ENCODE assay signal across 8 cellular contexts in the genomic region with DNA sequence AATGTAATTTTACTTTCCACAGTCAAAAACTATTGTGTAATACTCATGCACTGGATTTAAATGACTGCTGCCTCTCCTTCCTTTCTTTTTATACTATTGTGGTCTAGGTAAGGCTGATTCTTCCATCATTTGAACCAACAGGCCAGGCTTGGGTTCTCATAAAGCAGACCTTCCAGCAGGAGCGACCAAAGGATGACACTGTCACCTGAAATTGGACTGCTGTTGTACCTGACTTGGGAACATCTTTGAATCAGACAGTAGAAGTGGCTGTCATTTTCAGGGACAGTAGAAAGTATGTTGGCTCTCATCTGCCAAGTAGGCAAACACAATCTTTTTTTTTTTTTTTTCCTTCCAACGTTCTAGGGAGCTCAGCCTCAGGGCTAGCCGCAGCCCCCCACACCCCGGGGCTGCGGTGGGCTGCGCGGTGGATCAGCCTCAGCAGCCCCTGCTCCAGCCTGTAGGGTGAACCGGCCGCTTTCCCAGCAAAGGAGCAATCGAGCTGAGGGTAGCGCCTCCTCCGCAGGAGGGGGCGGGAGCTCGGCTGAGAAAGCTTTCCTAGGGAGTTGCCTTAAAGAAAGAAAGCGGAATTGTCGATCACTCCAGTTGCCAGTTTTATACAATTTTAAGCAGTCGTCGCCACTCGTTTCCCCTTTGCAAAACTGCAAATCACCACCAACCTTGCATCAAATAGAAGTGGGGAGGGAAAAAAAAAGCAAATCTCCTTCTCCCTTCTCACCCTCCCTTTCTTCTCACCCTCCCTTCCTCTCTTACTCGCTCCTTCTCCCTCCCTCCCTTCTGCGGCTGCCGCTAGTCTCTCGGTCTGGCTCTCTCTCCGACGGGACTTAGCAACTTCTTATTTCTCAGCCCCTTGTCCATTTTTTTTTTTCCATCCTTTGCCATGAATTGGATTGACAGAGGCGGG. TPM values are rescaled to one million over a fixed set of nuclear protein-coding genes. Genes with fewer than 3 reads are reported as not detected.
A peak's percentile ranks its signal among the peaks of the same experiment; 100 is the strongest.
DNase-seq lines count a peak whose midpoint lies in the region; TF ChIP-seq lines count a peak whose summit lies in the region.

A gene (plus strand): TSS at position 807 of the 922 bp plus-strand sequence. CDS start 748 bp downstream, outside the sequence.

- peaks cover 40% of the 10 kb centered on the region for H3K27me3 Mint-ChIP-seq in activated naive CD4-positive, alpha-beta T cell treated with anti-CD3 and anti-CD28 coated beads for 36 hours (ENCODE audit: low read depth)

- peaks cover 3% of the 10 kb centered on the region for H3K79me1 ChIP-seq in mesenchymal stem cell (replicated peaks; ENCODE audit: low read length, poor library complexity, severe bottlenecking)

- H2AK5ac ChIP-seq in mesenchymal stem cell (ENCODE audit: low read length, severe bottlenecking) = no peak within 1 kb of the TSS

- H3K4me3 Mint-ChIP-seq in activated naive CD4-positive, alpha-beta T cell treated with anti-CD3 and anti-CD28 coated beads for 36 hours = peak within 1 kb of the TSS; percentile 29

- TF ChIP-seq RAD21 in SK-N-SH (IDR thresholded peaks at IDR 0.05; ENCODE audit: low read length) = peak; percentile 30; the same call in 1 of the 2 replicates

- POLR2A ChIA-PET in SK-N-SH (lab: Yijun Ruan, JAX) = interaction anchor here (0.6 to 2.8 kb wide), 6 partner anchors 99 to 452 kb away, joined by 3 to 19 read pairs (median 4); no protein-coding TSS in a partner anchor

- no peak within 1 kb of the TSS for H2BK120ac ChIP-seq in mesenchymal stem cell (ENCODE audit: low read depth, low read length)

- H3K27me3 ChIP-seq in SK-N-SH (ENCODE audit: insufficient read depth) (no peaks in the 10 kb centered on the region), mesenchymal stem cell (ENCODE audit: control insufficient read depth in 1 of 2, insufficient read depth in 1 of 2, low read length in 2 of 2) (no peaks in the 10 kb centered on the region), testis (no peaks in the 10 kb centered on the region)

- TF ChIP-seq CTCF in SK-N-SH (IDR thresholded peaks at IDR 0.05) = peak; percentile 41
- TF ChIP-seq CTCF in testis (IDR thresholded peaks at IDR 0.05) = no peak

- no peaks in the 10 kb centered on the region for H3K9me2 ChIP-seq in SK-N-SH

- WGBS in SK-N-SH (ENCODE audit: low lambda C conversion rate) = 1% methylated on average over 24 of the region's 26 CpGs
- under 1% methylated on average over 18 of the region's 26 CpGs for WGBS in mesenchymal stem cell
- 0 to 1% methylated on average over 26 of the region's 26 CpGs for whole genome bisulfite sequencing in testis, 2 donors

- H2AFZ ChIP-seq in SK-N-SH (ENCODE audit: low read depth) (peak within 1 kb of the TSS; percentile 90), mesenchymal stem cell (ENCODE audit: low read depth, low read length) (peak within 1 kb of the TSS; percentile 91)

- no peaks in the 10 kb centered on the region for H3K9me3 Mint-ChIP-seq in activated naive CD4-positive, alpha-beta T cell treated with anti-CD3 and anti-CD28 coated beads for 36 hours

- peaks cover 11% of the 10 kb centered on the region for H3F3A ChIP-seq in SK-N-SH (replicated peaks; ENCODE audit: insufficient read depth)

- no peak within 1 kb of the TSS for H3K27ac Mint-ChIP-seq in activated naive CD4-positive, alpha-beta T cell treated with anti-CD3 and anti-CD28 coated beads for 36 hours

- peak within 1 kb of the TSS in 1 of 2 experiments; percentile 59 for H3K4ac ChIP-seq in mesenchymal stem cell (ENCODE audit: low read depth in 1 of 2, low read length in 2 of 2)

- H3K79me2 ChIP-seq in SK-N-SH (ENCODE audit: insufficient read depth) = peaks cover 40% of the 10 kb centered on the region

- H4K91ac ChIP-seq in mesenchymal stem cell (ENCODE audit: low read length) = peak within 1 kb of the TSS; percentile 89

- DNase-seq in activated naive CD4-positive, alpha-beta T cell treated with anti-CD3 and anti-CD28 coated beads for 36 hours = no peak
- no peak for DNase-seq in activated naive CD4-positive, alpha-beta T cell treated with Interleukin-2 at 50 U/mL for 16 hours
- DNase-seq in SK-N-SH (peak; percentile 80), erythroblast (lab: John Stamatoyannopoulos, UW) (peak; percentile 71 to 74), mesenchymal stem cell (peak; percentile 91), testis (peak; percentile 70)
- no peak for DNase-seq in activated naive CD4-positive, alpha-beta T cell (lab: John Stamatoyannopoulos, UW)
- DNase-seq in stimulated activated CD4-positive, alpha-beta T cell treated with anti-CD3 and anti-CD28 coated beads, Interleukin-15, amount 100 ng/mL, for 24 hours = no peak

- H3K9me3 ChIP-seq in SK-N-SH = no peaks in the 10 kb centered on the region
- H3K9me3 ChIP-seq in mesenchymal stem cell (ENCODE audit: control insufficient read depth, low read length) = no peaks in the 10 kb centered on the region
- no peaks in the 10 kb centered on the region for H3K9me3 ChIP-seq in testis

- H3K4me2 ChIP-seq in SK-N-SH = peak within 1 kb of the TSS; percentile 93
- peak within 1 kb of the TSS; percentile 98 for H3K4me2 ChIP-seq in mesenchymal stem cell (ENCODE audit: low read length, poor library complexity, severe bottlenecking)

- H2BK12ac ChIP-seq in mesenchymal stem cell (ENCODE audit: low read length in 2 of 2) = peak within 1 kb of the TSS in 1 of 2 experiments; percentile 63

- H2BK15ac ChIP-seq in mesenchymal stem cell (ENCODE audit: low read depth, poor library complexity, severe bottlenecking) = no peak within 1 kb of the TSS

- H3K27ac ChIP-seq in SK-N-SH (ENCODE audit: low read depth in 2 of 2, low read length in 1 of 2) (peak within 1 kb of the TSS; percentile 95 to 96), mesenchymal stem cell (ENCODE audit: low read length, poor library complexity, severe bottlenecking) (peak within 1 kb of the TSS; percentile 69), testis (peak within 1 kb of the TSS; percentile 21 to 68)

- CTCF ChIA-PET in activated naive CD4-positive, alpha-beta T cell treated with anti-CD3 and anti-CD28 coated beads for 36 hours (lab: Charles Lee) = no interaction called here
- CTCF ChIA-PET in SK-N-SH (lab: Yijun Ruan, JAX) = interaction anchor here (0.7 to 2.5 kb wide), 14 partner anchors 8 to 629 kb away, joined by 3 to 9 read pairs (median 4); no protein-coding TSS in a partner anchor

- H3K4me1 Mint-ChIP-seq in activated naive CD4-positive, alpha-beta T cell treated with anti-CD3 and anti-CD28 coated beads for 36 hours (ENCODE audit: low read depth) = peaks cover 9% of the 10 kb centered on the region

- H3K18ac ChIP-seq in mesenchymal stem cell (ENCODE audit: low read depth in 1 of 2, low read length in 2 of 2) = peak within 1 kb of the TSS in 1 of 2 experiments; percentile 80

- H3K4me3 ChIP-seq in SK-N-SH (ENCODE audit: low read depth in 2 of 2, low read length in 1 of 2) (peak within 1 kb of the TSS; percentile 90 to 98), mesenchymal stem cell (ENCODE audit: insufficient read depth in 1 of 2, low read depth in 1 of 2, low read length in 2 of 2) (peak within 1 kb of the TSS; percentile 89 to 91), testis (peak within 1 kb of the TSS; percentile 53 to 57)

- TF ChIP-seq EP300 in SK-N-SH (IDR thresholded peaks at IDR 0.05; ENCODE audit: borderline replicate concordance in 1 of 2, low read depth in 1 of 2, low read length in 1 of 2) = no peak

- no peaks in the 10 kb centered on the region for H3K36me3 Mint-ChIP-seq in activated naive CD4-positive, alpha-beta T cell treated with anti-CD3 and anti-CD28 coated beads for 36 hours (ENCODE audit: low read depth)

- intact Hi-C loops in activated naive CD4-positive, alpha-beta T cell treated with anti-CD3 and anti-CD28 coated beads for 36 hours (cut with micrococcal nuclease) = no loop called here
- intact Hi-C loops in testis (cut with DNase I; ENCODE audit: low total_unique reads) = no loop called here

- no peaks in the 10 kb centered on the region; the same call in 1 of the 2 replicates for H4K20me1 ChIP-seq in SK-N-SH (ENCODE audit: insufficient read depth)

- H3K4me1 ChIP-seq in SK-N-SH (ENCODE audit: control insufficient read depth in 1 of 2, insufficient read depth in 2 of 2, low read depth in 1 of 2, low read length in 1 of 2) = peaks cover 0 to 12% of the 10 kb centered on the region in 2 experiments; a peak in 2 of 4 replicates
- peaks cover 5% of the 10 kb centered on the region for H3K4me1 ChIP-seq in mesenchymal stem cell (ENCODE audit: control insufficient read depth, insufficient read depth, low read depth, low read length)
- H3K4me1 ChIP-seq in testis = no peaks in the 10 kb centered on the region

- H2BK5ac ChIP-seq in mesenchymal stem cell (ENCODE audit: low read depth, low read length, poor library complexity, severe bottlenecking) = no peak within 1 kb of the TSS

- H3K14ac ChIP-seq in mesenchymal stem cell (ENCODE audit: low read length in 2 of 2) = peak within 1 kb of the TSS in 1 of 2 experiments; percentile 65

- no peak within 1 kb of the TSS for H4K8ac ChIP-seq in mesenchymal stem cell (ENCODE audit: low read length)

- no peak within 1 kb of the TSS for H3K23ac ChIP-seq in mesenchymal stem cell (ENCODE audit: low read length in 2 of 2)

- H3K9ac ChIP-seq in SK-N-SH (peak within 1 kb of the TSS; percentile 90), mesenchymal stem cell (ENCODE audit: low read length) (peak within 1 kb of the TSS; percentile 82)

- H3K36me3 ChIP-seq in SK-N-SH (replicated peaks in 1 of 2; ENCODE audit: control insufficient read depth in 1 of 2, insufficient read depth in 2 of 2, low read length in 1 of 2) (no peaks in the 10 kb centered on the region), mesenchymal stem cell (ENCODE audit: control insufficient read depth in 1 of 2, insufficient read depth in 2 of 2, low read depth in 1 of 2, low read length in 2 of 2) (no peaks in the 10 kb centered on the region), testis (ENCODE audit: low read depth, missing control alignments) (no peaks in the 10 kb centered on the region)

- TF ChIP-seq POLR2A in erythroblast (IDR thresholded peaks at IDR 0.05; ENCODE audit: low read length) = no peak
- no peak for TF ChIP-seq POLR2A in testis (IDR thresholded peaks at IDR 0.05)

TF ChIP-seq in SK-N-SH, 30 proteins besides CTCF, POLR2A, EP300 and RAD21 (continues in another document):
- TF ChIP-seq CHD2 (IDR thresholded peaks at IDR 0.05; ENCODE audit: low read length, partially characterized antibody) (no peak), RFX5 (IDR thresholded peaks at IDR 0.05; ENCODE audit: low read length) (no peak)

RNA-seq across cellular contexts. Expression of the gene that starts here (rescaled TPM):
- not detected for total RNA-seq in activated naive CD4-positive, alpha-beta T cell treated with anti-CD3 and anti-CD28 coated beads for 36 hours
- 0.67 and 0.88 TPM in 2 replicates for polyA plus RNA-seq in SK-N-SH (2012; rRNA removed)
- 0.89 and 0.98 TPM in 2 replicates for polyA plus RNA-seq in SK-N-SH (2012; cell fraction: cytosol; rRNA removed)
- 0.70 and 1.1 TPM in 2 replicates for polyA plus RNA-seq in SK-N-SH (2012; cell fraction: nucleus; rRNA removed)
- polyA plus RNA-seq in mesenchymal stem cell (2013, experiment 1 of 2) = 5.0 TPM
- 4.5 TPM for polyA plus RNA-seq in mesenchymal stem cell (2013, experiment 2 of 2)
- total RNA-seq in testis = 1 to 10 TPM; 1.6 to 4.8 TPM
- 2.7 TPM for polyA plus RNA-seq in testis (ENCODE audit: insufficient read depth, low read depth, low replicate concordance)

Comparison
In these comparisons a context has a peak if more than half of its experiments do, and no peak if none do; other contexts are left out.
1. DNase-seq: peak in SK-N-SH (single experiment), erythroblast (2 of 2), mesenchymal stem cell (single experiment) and testis (single experiment); none in activated naive CD4-positive, alpha-beta T cell treated with anti-CD3 and anti-CD28 coated beads for 36 hours (single experiment), activated naive CD4-positive, alpha-beta T cell treated with Interleukin-2 at 50 U/mL for 16 hours (single experiment), activated naive CD4-positive, alpha-beta T cell (0 of 4) and stimulated activated CD4-positive, alpha-beta T cell treated with anti-CD3 and anti-CD28 coated beads, Interleukin-15, amount 100 ng/mL, for 24 hours (single experiment).
2. H3K27ac ChIP-seq: peak in every context shown above with its lines; median percentile 96 in SK-N-SH; 69 in mesenchymal stem cell; 44 in testis.
3. Peak in every context shown above with its lines, with median percentiles within 50 percentile points of each other: H3K4me3 ChIP-seq.